12 cellular contexts compared by ENCODE assay signal in the genomic region with DNA sequence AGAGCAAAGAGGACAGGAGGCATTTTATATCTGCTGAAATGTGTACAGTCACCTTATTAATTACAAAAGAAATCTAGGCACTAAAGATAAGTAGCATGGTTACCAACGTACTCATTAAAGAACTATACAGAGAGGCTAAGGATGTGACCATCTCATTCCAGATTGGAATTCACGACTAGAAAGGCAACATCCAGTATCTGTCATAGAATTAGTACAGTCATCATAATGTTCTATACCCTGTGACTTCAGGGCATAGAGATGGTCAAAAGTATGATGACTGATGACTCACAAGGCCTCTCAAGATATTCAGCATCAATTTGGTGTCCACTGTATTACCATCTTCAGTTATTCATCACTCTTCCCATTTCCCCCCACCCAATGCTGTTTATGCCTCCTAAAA.
DNase-seq lines count a peak whose midpoint lies in the region; ATAC-seq and TF ChIP-seq lines count a peak whose summit lies in the region.
"Had no signal": no experiment of that assay in that cellular context is flagged by ENCODE, and none has a peak within 500 bp of the region (broad histone marks: within the 10 kb centered on the region; RNA-seq: fewer than 3 reads in every experiment).

No MANE protein-coding gene starts in this region.

- no peak overlapping the region for H3K27ac Mint-ChIP-seq in stimulated activated naive CD8-positive, alpha-beta T cell treated with anti-CD3 and anti-CD28 coated beads, Interleukin-15, amount 100 ng/mL, for 72 hours

- H2BK20ac ChIP-seq in IMR-90 (ENCODE audit: low read depth, low read length): no peak overlapping the region

- H3K4me3 ChIP-seq in IMR-90 (ENCODE audit: insufficient read depth, low read depth, low read length) (no peak overlapping the region), epithelial cell of esophagus (ENCODE audit: low read length) (no peak overlapping the region), ovary (no peak overlapping the region)
- H3K4me3 ChIP-seq: BLaER1, pancreas had no signal

- H3K4me1 ChIP-seq in IMR-90 (ENCODE audit: control insufficient read depth, insufficient read depth, low read length): peaks cover 5% of the 10 kb centered on the region
- peaks cover 3% of the 10 kb centered on the region for H3K4me1 ChIP-seq in ovary (ENCODE audit: insufficient read depth)

- H3K9ac ChIP-seq in IMR-90 (ENCODE audit: low read depth, low read length): no peak overlapping the region
- H3K9ac ChIP-seq: BLaER1 had no signal

- H3K9me3 ChIP-seq in IMR-90 (ENCODE audit: control insufficient read depth, insufficient read depth, low read length): no peaks in the 10 kb centered on the region
- H3K9me3 ChIP-seq in ovary: no peaks in the 10 kb centered on the region
- H3K9me3 ChIP-seq: BLaER1, pancreas had no signal

- H3K9me3 Mint-ChIP-seq in stimulated activated naive CD8-positive, alpha-beta T cell treated with anti-CD3 and anti-CD28 coated beads, Interleukin-15, amount 100 ng/mL, for 72 hours: peaks cover 8 to 9% of the 10 kb centered on the region in 2 donors

- H3K4me3 Mint-ChIP-seq in stimulated activated naive CD8-positive, alpha-beta T cell treated with anti-CD3 and anti-CD28 coated beads, Interleukin-15, amount 100 ng/mL, for 72 hours: no peak overlapping the region
- H3K4me3 Mint-ChIP-seq: stimulated activated memory B cell treated with anti-CD40 and anti-IgM and Interleukin-4, amounts not matched to agents 10 μg/mL and 1 μg/mL and 100 μg/mL, for 72 hours; T-cell had no signal

- H3K27me3 ChIP-seq in IMR-90 (ENCODE audit: control insufficient read depth, insufficient read depth, low read length) (no peaks in the 10 kb centered on the region), ovary (no peaks in the 10 kb centered on the region)
- H3K27me3 ChIP-seq: BLaER1, pancreas had no signal

- no peak overlapping the region for H2AK9ac ChIP-seq in IMR-90 (replicated peaks; ENCODE audit: low read depth, low read length, poor library complexity)

- no peak for TF ChIP-seq EP300 in ovary (IDR thresholded peaks at IDR 0.05)

- H3K14ac ChIP-seq in IMR-90 (replicated peaks; ENCODE audit: low read depth, low read length): no peak overlapping the region; the same call in 1 of the 2 replicates

- H2BK120ac ChIP-seq in IMR-90 (ENCODE audit: low read depth, low read length): no peak overlapping the region

- no TSS peak for BruUV-seq in IMR-90 (replicated peaks; lab: Mats Ljungman, UMichigan)

- no CpG with 5 or more reads among the region's 2 CpGs for WGBS in IMR-90 (ENCODE audit: extremely low coverage in 2 of 2, insufficient read length in 1 of 2), 2 experiments
- 74 to 78% (median 75%) methylated on average over 2 of the region's 2 CpGs for WGBS in ovary, 3 donors

- ATAC-seq in stimulated activated naive CD8-positive, alpha-beta T cell treated with anti-CD3 and anti-CD28 coated beads, Interleukin-15, Interleukin-2, amounts not matched to agents 100 U/mL and 50 U/mL, for 24 hours: peak; percentile 60
- ATAC-seq in stimulated activated naive CD8-positive, alpha-beta T cell treated with anti-CD3 and anti-CD28 coated beads, Interleukin-15, amount 100 ng/mL, for 72 hours: no peak
- ATAC-seq in IMR-90 (ENCODE audit: low read depth): no peak; the same call in 1 of the 2 replicates
- ATAC-seq: stimulated activated memory B cell treated with anti-CD40 and anti-IgM and Interleukin-4, amounts not matched to agents 10 μg/mL and 1 μg/mL and 100 μg/mL, for 72 hours; T-cell had no signal

- no peaks in the 10 kb centered on the region for H3K9me1 ChIP-seq in IMR-90 (ENCODE audit: insufficient read depth, low read length)

- no peak overlapping the region for H2AFZ ChIP-seq in IMR-90 (replicated peaks; ENCODE audit: low read length, poor library complexity)

- no peak overlapping the region for H3K4ac ChIP-seq in IMR-90 (ENCODE audit: low read depth, low read length)

- no peaks in the 10 kb centered on the region for H3K36me3 ChIP-seq in IMR-90 (ENCODE audit: control insufficient read depth, insufficient read depth, low read length)
- H3K36me3 ChIP-seq in ovary: no peaks in the 10 kb centered on the region
- H3K36me3 ChIP-seq: BLaER1, pancreas had no signal

- no peak overlapping the region for H2BK5ac ChIP-seq in IMR-90 (ENCODE audit: low read depth, low read length, poor library complexity, severe bottlenecking)

- H3K79me1 ChIP-seq in IMR-90 (ENCODE audit: low read depth in 1 of 2, low read length in 2 of 2): no peaks in the 10 kb centered on the region

- H3K4me1 Mint-ChIP-seq in stimulated activated naive CD8-positive, alpha-beta T cell treated with anti-CD3 and anti-CD28 coated beads, Interleukin-15, amount 100 ng/mL, for 72 hours: peaks cover 67% of the 10 kb centered on the region

- no peak overlapping the region for H3K27ac ChIP-seq in IMR-90 (ENCODE audit: insufficient read depth, low read length)
- H3K27ac ChIP-seq in ovary: no peak overlapping the region
- H3K27ac ChIP-seq: BLaER1 had no signal

- in situ Hi-C loops in IMR-90 (cut with MboI; ENCODE audit: low sequenced_read_pairs): no loop called here

- H2AK5ac ChIP-seq in IMR-90 (ENCODE audit: low read depth, low read length): no peak overlapping the region

- TF ChIP-seq POLR2A in IMR-90 (IDR thresholded peaks at IDR 0.05; ENCODE audit: low read depth, low read length) (no peak), ovary (IDR thresholded peaks at IDR 0.05) (no peak)

- dilution Hi-C loops in IMR-90 (cut with HindIII; ENCODE audit: low sequenced_read_pairs, unreplicated experiment): no loop called here

- TF ChIP-seq CTCF in IMR-90 (conservative IDR thresholded peaks at IDR 0.05; ENCODE audit: low read depth, low read length) (no peak), epithelial cell of esophagus (IDR thresholded peaks at IDR 0.05; ENCODE audit: insufficient read depth, low read depth, low read length, missing control alignments) (no peak), ovary (IDR thresholded peaks at IDR 0.05) (no peak)

- DNase-seq in stimulated activated naive CD8-positive, alpha-beta T cell treated with anti-CD3 and anti-CD28 coated beads, Interleukin-15, Interleukin-2, amounts not matched to agents 100 U/mL and 50 U/mL, for 24 hours: no peak
- no peak for DNase-seq in stimulated activated naive CD8-positive, alpha-beta T cell treated with anti-CD3 and anti-CD28 coated beads, Interleukin-15, amount 100 ng/mL, for 72 hours
- peak; percentile 50 for DNase-seq in IMR-90
- DNase-seq in epithelial cell of esophagus (ENCODE audit: low read depth): peak; percentile 44
- DNase-seq in HuH-7.5 (ENCODE audit: low spot score): no peak
- no peak for DNase-seq in NOMO-1 treated with DMSO at 0.1 percent for 48 hours (lab: John Stamatoyannopoulos, UW; ENCODE audit: unreplicated experiment)
- no peak for DNase-seq in NCI-H446 treated with DMSO at 0.1 percent for 48 hours (lab: John Stamatoyannopoulos, UW)
- no peak for DNase-seq in ovary
- DNase-seq: pancreas, T-cell had no signal

- H4K91ac ChIP-seq in IMR-90 (ENCODE audit: insufficient read depth, low read depth, low read length): no peak overlapping the region

- intact Hi-C loops in IMR-90 (cut with micrococcal nuclease): no loop called here
- intact Hi-C loops in ovary (cut with DNase I): loop anchor here in 1 of 4 donors (5.0 kb wide), 1 partner anchor 1387 kb away; no protein-coding TSS in a partner anchor

- CTCF ChIA-PET in IMR-90 (lab: Yijun Ruan, JAX): interaction anchor here (0.6 kb wide), 2 partner anchors 171 to 1184 kb away, joined by 3 to 4 read pairs; no protein-coding TSS in a partner anchor

- POLR2A ChIA-PET in IMR-90 (lab: Charles Lee; ENCODE audit: unreplicated experiment): no interaction called here

- no peak overlapping the region for H3K18ac ChIP-seq in IMR-90 (ENCODE audit: low read depth, low read length)

- no peak overlapping the region for H3K56ac ChIP-seq in IMR-90 (ENCODE audit: extremely low read depth, insufficient read depth, low read length)

- H3K27me3 Mint-ChIP-seq in stimulated activated naive CD8-positive, alpha-beta T cell treated with anti-CD3 and anti-CD28 coated beads, Interleukin-15, amount 100 ng/mL, for 72 hours: no peaks in the 10 kb centered on the region
- H3K27me3 Mint-ChIP-seq: stimulated activated memory B cell treated with anti-CD40 and anti-IgM and Interleukin-4, amounts not matched to agents 10 μg/mL and 1 μg/mL and 100 μg/mL, for 72 hours; T-cell had no signal

- no peak overlapping the region for H4K5ac ChIP-seq in IMR-90 (ENCODE audit: low read depth, low read length)

- no peak overlapping the region for H3K23ac ChIP-seq in IMR-90 (ENCODE audit: low read depth, low read length)

- no peak overlapping the region; the same call in 2 of the 3 replicates for H2BK15ac ChIP-seq in IMR-90 (ENCODE audit: low read depth, low read length)

- H4K20me1 ChIP-seq in IMR-90 (ENCODE audit: insufficient read depth, low read length): no peaks in the 10 kb centered on the region
- H4K20me1 ChIP-seq: BLaER1 had no signal

- H4K8ac ChIP-seq in IMR-90 (ENCODE audit: low read depth in 2 of 2, low read length in 2 of 2): no peak overlapping the region

- H3K4me2 ChIP-seq in IMR-90 (ENCODE audit: low read depth, low read length): no peak overlapping the region
- H3K4me2 ChIP-seq: BLaER1 had no signal

- no peak for TF ChIP-seq RAD21 in IMR-90 (IDR thresholded peaks at IDR 0.05; ENCODE audit: low read length)

TF ChIP-seq in IMR-90, 13 proteins besides CTCF, POLR2A, EP300 and RAD21:
- TF ChIP-seq RFX5 (IDR thresholded peaks at IDR 0.05; ENCODE audit: low read depth, low read length): no peak

Comparison
In these comparisons a context has a peak if more than half of its experiments do, and no peak if none do; other contexts are left out.
1. DNase-seq: peak in IMR-90 (single experiment) and epithelial cell of esophagus (single experiment); none in stimulated activated naive CD8-positive, alpha-beta T cell treated with anti-CD3 and anti-CD28 coated beads, Interleukin-15, Interleukin-2, amounts not matched to agents 100 U/mL and 50 U/mL, for 24 hours (single experiment), stimulated activated naive CD8-positive, alpha-beta T cell treated with anti-CD3 and anti-CD28 coated beads, Interleukin-15, amount 100 ng/mL, for 72 hours (0 of 2), HuH-7.5 (single experiment), NOMO-1 treated with DMSO at 0.1 percent for 48 hours (single experiment), NCI-H446 treated with DMSO at 0.1 percent for 48 hours (single experiment) and ovary (0 of 5).